ENCODE assay signal across 12 cellular contexts in genomic region chr17:47168896-47169295, GRCh38. TPM values are rescaled to one million over a fixed set of nuclear protein-coding genes. Genes with fewer than 3 reads are reported as not detected.
"Had no signal": no experiment of that assay in that cellular context is flagged by ENCODE, and none has a peak within 500 bp of the region (broad histone marks: within the 10 kb centered on the region; RNA-seq: fewer than 3 reads in every experiment).

No MANE protein-coding gene starts in this region.

RNA-seq across cellular contexts. Expression of gene MYL4, which starts 40.3 kb away (rescaled TPM):
- total RNA-seq: activated naive CD4-positive, alpha-beta T cell treated with anti-CD3 and anti-CD28 coated beads for 36 hours; activated naive CD4-positive, alpha-beta T cell treated with anti-CD3 and anti-CD28 coated beads, Interleukin-2, amount 50 U/mL, for 72 hours; activated naive CD8-positive, alpha-beta T cell treated with anti-CD3 and anti-CD28 coated beads for 36 hours; activated naive CD8-positive, alpha-beta T cell treated with anti-CD3 and anti-CD28 coated beads, Interleukin-2, amount 10 ng/mL, durations not matched to agents 7 days and 5 days; activated T-cell treated with anti-CD3 and anti-CD28 coated beads, Interleukin-2, amount 50 U/mL, for 4 hours; activated T-cell treated with anti-CD3 and anti-CD28 coated beads, Interleukin-2, amount 50 U/mL, for 72 hours; activated T-helper 1 cell treated with anti-CD3 and anti-CD28 coated beads, Interleukin-12 subunit alpha, Interleukin-12 subunit beta, Interleukin-2, Interleukin-4 antibody, amounts not matched to agents 30 ng/mL and 10 ng/mL and 1 ng/mL, durations not matched to agents 14 hours and 24 hours and 36 hours; activated T-helper 2 cell treated with anti-CD3 and anti-CD28 coated beads, Interferon-gamma antibody, Interleukin-2, Interleukin-4, amounts not matched to agents 10 μg/mL and 5 μg/mL and 100 μg/mL, durations not matched to agents 14 hours and 24 hours and 36 hours; ascending aorta; body of pancreas; breast epithelium; bronchial epithelial cell had no signal
